9 cellular contexts compared by ENCODE assay signal in genomic region chr1:41483960-41484844, GRCh38. TPM values are rescaled to one million over a fixed set of nuclear protein-coding genes. Genes with fewer than 3 reads are reported as not detected.
A peak's percentile ranks its signal among the peaks of the same experiment; 100 is the strongest.
DNase-seq lines count a peak whose midpoint lies in the region; TF ChIP-seq lines count a peak whose summit lies in the region.
"Had no signal": no experiment of that assay in that cellular context is flagged by ENCODE, and none has a peak within 500 bp of the region (broad histone marks: within the 10 kb centered on the region; RNA-seq: fewer than 3 reads in every experiment).

TSS of gene EDN2 (minus strand) at chr1:41484683. CDS start at chr1:41484601, 82 bp downstream.

- DNase-seq in D341Med (ENCODE audit: low spot score) = peak; percentile 79
- DNase-seq in NCI-H1092 (lab: John Stamatoyannopoulos, UW) = peak; percentile 61
- peak; percentile 51 for DNase-seq in astrocyte of the hippocampus (ENCODE audit: low read depth, low spot score)
- DNase-seq in mesothelial cell of epicardium (ENCODE audit: low spot score in 2 of 2, unreplicated experiment in 2 of 2) = no peak
- DNase-seq in activated CD4-positive, alpha-beta T cell treated with anti-CD3 and anti-CD28 coated beads for 1 hour = no peak
- DNase-seq in effector CD4-positive, alpha-beta T cell = no peak
- DNase-seq in mesenteric fat pad (ENCODE audit: low spot score) = no peak
- DNase-seq in activated T-cell treated with anti-CD3 and anti-CD28 coated beads, Interleukin-2, amount 50 U/mL, for 48 hours = no peak

- no peaks in the 10 kb centered on the region for H3K9me3 Mint-ChIP-seq in mesothelial cell of epicardium
- H3K9me3 Mint-ChIP-seq: activated naive CD4-positive, alpha-beta T cell treated with anti-CD3 and anti-CD28 coated beads, Interleukin-2, amount 50 U/mL, for 24 hours had no signal

- H3K36me3 Mint-ChIP-seq in mesothelial cell of epicardium = no peaks in the 10 kb centered on the region
- H3K36me3 Mint-ChIP-seq: activated naive CD4-positive, alpha-beta T cell treated with anti-CD3 and anti-CD28 coated beads, Interleukin-2, amount 50 U/mL, for 24 hours had no signal

- no peaks in the 10 kb centered on the region for H3K27me3 Mint-ChIP-seq in mesothelial cell of epicardium (ENCODE audit: low read depth)

- no peak within 1 kb of the TSS for H3K4me3 Mint-ChIP-seq in mesothelial cell of epicardium
- H3K4me3 Mint-ChIP-seq: activated naive CD4-positive, alpha-beta T cell treated with anti-CD3 and anti-CD28 coated beads, Interleukin-2, amount 50 U/mL, for 24 hours had no signal

- peak within 1 kb of the TSS; percentile 95 for H3K27ac Mint-ChIP-seq in mesothelial cell of epicardium
- H3K27ac Mint-ChIP-seq: activated naive CD4-positive, alpha-beta T cell treated with anti-CD3 and anti-CD28 coated beads, Interleukin-2, amount 50 U/mL, for 24 hours had no signal

- TF ChIP-seq CTCF in mesothelial cell of epicardium (IDR thresholded peaks at IDR 0.05; ENCODE audit: unreplicated experiment) = no peak

- H3K4me1 Mint-ChIP-seq in mesothelial cell of epicardium = peaks cover 76% of the 10 kb centered on the region
- H3K4me1 Mint-ChIP-seq: activated naive CD4-positive, alpha-beta T cell treated with anti-CD3 and anti-CD28 coated beads, Interleukin-2, amount 50 U/mL, for 24 hours had no signal

RNA-seq across cellular contexts. Expression of gene EDN2, which starts in this region (rescaled TPM):
- total RNA-seq in mesothelial cell of epicardium (2.7 to 4.1 TPM (median 3.5 TPM) in 3 replicates), mesenteric fat pad (not detected)

Comparison
In these comparisons a context has a peak if more than half of its experiments do, and no peak if none do; other contexts are left out.
1. DNase-seq: peak in D341Med (single experiment), NCI-H1092 (single experiment) and astrocyte of the hippocampus (single experiment); none in mesothelial cell of epicardium (0 of 2), activated CD4-positive, alpha-beta T cell treated with anti-CD3 and anti-CD28 coated beads for 1 hour (single experiment), effector CD4-positive, alpha-beta T cell (single experiment), mesenteric fat pad (single experiment) and activated T-cell treated with anti-CD3 and anti-CD28 coated beads, Interleukin-2, amount 50 U/mL, for 48 hours (0 of 2).